1 cellular context compared by ENCODE assay signal in genomic region chr20:31573555-31574295, GRCh38.
TF ChIP-seq lines count a peak whose summit lies in the region.

No MANE protein-coding gene starts in this region.

TF ChIP-seq in K562, 482 proteins besides CTCF, POLR2A, EP300 and RAD21 (continued from another document and continues in another):
- peak; percentile 37 for TF ChIP-seq POLR2B (IDR thresholded peaks at IDR 0.05; ENCODE audit: low read depth, partially characterized antibody)
- no peak for TF ChIP-seq NR0B1 (IDR thresholded peaks at IDR 0.05; ENCODE audit: partially characterized antibody)
- TF ChIP-seq ZBTB17 (CRISPR knock-in tag; IDR thresholded peaks at IDR 0.05) = no peak
- TF ChIP-seq NFIC (IDR thresholded peaks at IDR 0.05) = peak; percentile 71
- no peak for TF ChIP-seq COPS2 (conservative IDR thresholded peaks at IDR 0.05)
- peak in 1 of 2 experiments; percentile 57; a peak in 1 of 4 replicates for TF ChIP-seq HDAC1 (IDR thresholded peaks at IDR 0.05)
- peak; percentile 59; the same call in 1 of the 2 replicates for TF ChIP-seq HBP1 (CRISPR knock-in tag; IDR thresholded peaks at IDR 0.05)
- no peak for TF ChIP-seq PCBP2 (IDR thresholded peaks at IDR 0.05; ENCODE audit: low read depth, low read length, poor library complexity, severe bottlenecking)
- TF ChIP-seq KDM2B (CRISPR knock-in tag; IDR thresholded peaks at IDR 0.05) = 0 out of 2 replicates have a peak, but pooled peaks have one; percentile 52
- TF ChIP-seq RHOXF2B (CRISPR knock-in tag; conservative IDR thresholded peaks at IDR 0.05) = no peak
- TF ChIP-seq BCOR (IDR thresholded peaks at IDR 0.05) = peak; percentile 92
- TF ChIP-seq ARID3A (IDR thresholded peaks at IDR 0.05; ENCODE audit: borderline replicate concordance, low read depth, low read length) = no peak
- TF ChIP-seq USF1 (CRISPR knock-in tag; IDR thresholded peaks at IDR 0.05) = no peak
- no peak for TF ChIP-seq NFIX (CRISPR knock-in tag; IDR thresholded peaks at IDR 0.05; ENCODE audit: low read depth)
- TF ChIP-seq ZBTB34 (CRISPR knock-in tag; IDR thresholded peaks at IDR 0.05) = no peak
- 0 out of 4 replicates have a peak, but pooled peaks of 1 of the 2 experiments have one; percentile 29 for TF ChIP-seq RCOR1 (IDR thresholded peaks at IDR 0.05; ENCODE audit: borderline replicate concordance in 1 of 2, low read depth in 2 of 2, low read length in 2 of 2)
- TF ChIP-seq ATF6 (CRISPR knock-in tag; IDR thresholded peaks at IDR 0.05) = no peak
- no peak for TF ChIP-seq DDX20 (tag; IDR thresholded peaks at IDR 0.05; ENCODE audit: low read depth)
- TF ChIP-seq GTF2E2 (tag; IDR thresholded peaks at IDR 0.05) = no peak
- TF ChIP-seq ZFP91 (CRISPR knock-in tag; IDR thresholded peaks at IDR 0.05) = no peak
- no peak for TF ChIP-seq ZNF274 (IDR thresholded peaks at IDR 0.05; ENCODE audit: borderline replicate concordance, low read depth, low read length)
- TF ChIP-seq HDGF (IDR thresholded peaks at IDR 0.05) = peak; percentile 93; the same call in 1 of the 2 replicates
- TF ChIP-seq OTX1 (CRISPR knock-in tag; IDR thresholded peaks at IDR 0.05) = 0 out of 2 replicates have a peak, but pooled peaks have one; percentile 55
- no peak for TF ChIP-seq REST (CRISPR knock-in tag; IDR thresholded peaks at IDR 0.05; ENCODE audit: low read depth)
- TF ChIP-seq ZNF263 (CRISPR knock-in tag; IDR thresholded peaks at IDR 0.05; ENCODE audit: borderline replicate concordance) = no peak
- no peak for TF ChIP-seq PATZ1 (CRISPR knock-in tag; IDR thresholded peaks at IDR 0.05; ENCODE audit: borderline replicate concordance)
- TF ChIP-seq BRD9 (IDR thresholded peaks at IDR 0.05; ENCODE audit: low read depth, partially characterized antibody) = peak; percentile 83
- peak; percentile 42 for TF ChIP-seq CHD1 (IDR thresholded peaks at IDR 0.05; ENCODE audit: low read length)
- TF ChIP-seq SMARCE1 (IDR thresholded peaks at IDR 0.05) = peak; percentile 51; the same call in 1 of the 2 replicates
- 0 out of 2 replicates have a peak, but pooled peaks have one; percentile 17 for TF ChIP-seq E2F1 (CRISPR knock-in tag; IDR thresholded peaks at IDR 0.05)
- no peak for TF ChIP-seq ZNF175 (CRISPR knock-in tag; IDR thresholded peaks at IDR 0.05; ENCODE audit: low read depth)
- TF ChIP-seq ZNF239 (CRISPR knock-in tag; IDR thresholded peaks at IDR 0.05) = no peak
- TF ChIP-seq BRF1 (IDR thresholded peaks at IDR 0.05; ENCODE audit: borderline replicate concordance, extremely low read depth, insufficient read length) = no peak
- no peak for TF ChIP-seq MCM7 (IDR thresholded peaks at IDR 0.05)
- no peak for TF ChIP-seq CBX5 (IDR thresholded peaks at IDR 0.05; ENCODE audit: borderline replicate concordance, low read depth)
- no peak for TF ChIP-seq ZNF436 (CRISPR knock-in tag; IDR thresholded peaks at IDR 0.05)
- peak; percentile 71; the same call in 1 of the 2 replicates for TF ChIP-seq SMARCA5 (IDR thresholded peaks at IDR 0.05)
- TF ChIP-seq KDM1A (IDR thresholded peaks at IDR 0.05) = peak in 1 of 2 experiments; percentile 46; a peak in 1 of 4 replicates
- TF ChIP-seq ZNF644 (tag; IDR thresholded peaks at IDR 0.05; ENCODE audit: low read depth) = no peak
- TF ChIP-seq U2AF2 (optimal IDR thresholded peaks at IDR 0.05; ENCODE audit: low read depth, low read length) = no peak
- TF ChIP-seq ELF2 (CRISPR knock-in tag; IDR thresholded peaks at IDR 0.05) = no peak
- TF ChIP-seq U2AF1 (optimal IDR thresholded peaks at IDR 0.05; ENCODE audit: low read depth, low read length) = no peak
- no peak for TF ChIP-seq PURB (CRISPR knock-in tag; IDR thresholded peaks at IDR 0.05; ENCODE audit: low read depth)
- TF ChIP-seq HLTF (IDR thresholded peaks at IDR 0.05) = 0 out of 2 replicates have a peak, but pooled peaks have one; percentile 37
